ENCODE assay signal across 12 cellular contexts in genomic region chr2:219368690-219369108, GRCh38. TPM values are rescaled to one million over a fixed set of nuclear protein-coding genes. Genes with fewer than 3 reads are reported as not detected.
DNase-seq lines count a peak whose midpoint lies in the region; ATAC-seq and TF ChIP-seq lines count a peak whose summit lies in the region.
"Had no signal": no experiment of that assay in that cellular context is flagged by ENCODE, and none has a peak within 500 bp of the region (broad histone marks: within the 10 kb centered on the region; RNA-seq: fewer than 3 reads in every experiment).

No MANE protein-coding gene starts in this region.

- ATAC-seq in Right ventricle myocardium superior (ENCODE audit: poor library complexity), result peak; percentile 84
- ATAC-seq in naive thymus-derived CD8-positive, alpha-beta T cell, result no peak
- ATAC-seq in GM21423 (IDR thresholded peaks at IDR 0.05; ENCODE audit: unreplicated experiment), result no peak

- peaks cover 0 to 5% (median 1%) of the 10 kb centered on the region in 4 donors for H3K4me1 Mint-ChIP-seq in naive thymus-derived CD8-positive, alpha-beta T cell

- no peak for TF ChIP-seq CTCF in adrenal gland (IDR thresholded peaks at IDR 0.05)
- TF ChIP-seq CTCF in prostate gland (IDR thresholded peaks at IDR 0.05), result no peak

- H3K9me3 ChIP-seq in adrenal gland (replicated peaks in 1 of 3) (no peaks in the 10 kb centered on the region), prostate gland (no peaks in the 10 kb centered on the region)

- no peak overlapping the region for H3K4me3 Mint-ChIP-seq in naive thymus-derived CD8-positive, alpha-beta T cell

- no peaks in the 10 kb centered on the region for H3K27me3 ChIP-seq in adrenal gland
- H3K27me3 ChIP-seq in prostate gland (replicated peaks; ENCODE audit: insufficient read depth), result no peaks in the 10 kb centered on the region

- 50 to 61% (median 56%) methylated on average over 2 of the region's 2 CpGs for WGBS in adrenal gland, 4 donors
- WGBS in prostate gland, result 9% methylated on average over 2 of the region's 2 CpGs

- H3K27me3 Mint-ChIP-seq in naive thymus-derived CD8-positive, alpha-beta T cell, result no peaks in the 10 kb centered on the region

- POLR2A ChIA-PET in naive thymus-derived CD8-positive, alpha-beta T cell (lab: Charles Lee), result no interaction called here

- no peak overlapping the region for H3K4me3 ChIP-seq in adrenal gland
- no peak overlapping the region for H3K4me3 ChIP-seq in prostate gland

- H3K27ac ChIP-seq in adrenal gland, result peak overlapping the region in 3 of 5 donors; percentile 40 to 65 (median 54)
- peak overlapping the region; percentile 8 to 55 for H3K27ac ChIP-seq in prostate gland

- DNase-seq in Daoy (ENCODE audit: low read depth) (peak; percentile 76), adrenal gland (peak in 1 of 7 donors; percentile 15), Right ventricle myocardium superior (no peak), prostate gland (ENCODE audit: low spot score) (peak; percentile 37), NCI-H524 treated with DMSO at 0.1 percent for 48 hours (lab: John Stamatoyannopoulos, UW) (no peak), midbrain (lab: John Stamatoyannopoulos, UW) (no peak)
- no peak for DNase-seq in naive thymus-derived CD8-positive, alpha-beta T cell
- DNase-seq: activated CD4-positive, alpha-beta T cell treated with anti-CD3 and anti-CD28 coated beads, Interleukin-2, amount 50 U/mL, for 1 hour; cortex of kidney; GF-D8 had no signal

- no peak for TF ChIP-seq POLR2A in adrenal gland (IDR thresholded peaks at IDR 0.05)
- no peak for TF ChIP-seq POLR2A in prostate gland (IDR thresholded peaks at IDR 0.05)

- no peaks in the 10 kb centered on the region for H3K9me3 Mint-ChIP-seq in naive thymus-derived CD8-positive, alpha-beta T cell

- H3K36me3 ChIP-seq in adrenal gland (replicated peaks in 1 of 2), result peaks cover 0 to 5% of the 10 kb centered on the region in 2 donors
- H3K36me3 ChIP-seq in prostate gland, result peaks cover 0 to under 1% of the 10 kb centered on the region in 2 donors

- no peak overlapping the region for H3K27ac Mint-ChIP-seq in naive thymus-derived CD8-positive, alpha-beta T cell

- intact Hi-C loops in adrenal gland (cut with DNase I), result no loop called here
- intact Hi-C loops in Right ventricle myocardium superior (cut with DNase I), result no loop called here
- intact Hi-C loops in prostate gland (cut with DNase I), result no loop called here

- H3K4me1 ChIP-seq in adrenal gland (replicated peaks in 1 of 2) (no peaks in the 10 kb centered on the region), prostate gland (replicated peaks) (no peaks in the 10 kb centered on the region)

- H3K36me3 Mint-ChIP-seq in naive thymus-derived CD8-positive, alpha-beta T cell, result peaks cover 0 to 11% (median 10%) of the 10 kb centered on the region in 3 donors

RNA-seq across cellular contexts. Expression of gene DNPEP, which starts 19.0 kb away (rescaled TPM):
- total RNA-seq in Daoy (2014; rRNA removed; shearing (Covaris generic)), result 72.1 and 94.6 TPM in 2 replicates
- total RNA-seq in adrenal gland (10 to 100 TPM; 33.5 to 59.2 (median 53.5) TPM), Right ventricle myocardium superior (76.5 TPM), prostate gland (10 to 100 TPM; 54.1 to 82.4 TPM)
- 100 to 1,000 TPM in 1 of 3 donors, 10 to 100 TPM in 2; 30.0 to 107 (median 93.9) TPM for polyA plus RNA-seq in adrenal gland
- total RNA-seq in naive thymus-derived CD8-positive, alpha-beta T cell, result 10 to 100 TPM; 81.9 to 89.1 TPM
- polyA plus RNA-seq in naive thymus-derived CD8-positive, alpha-beta T cell, result 10 to 100 TPM; 51.2 to 62.6 (median 53.1) TPM

RNA-seq across cellular contexts. Expression of gene RESP18, which starts 36.2 kb away (rescaled TPM):
- total RNA-seq in Daoy (2014; rRNA removed; shearing (Covaris generic)), result not detected in 2 replicates
- not detected for total RNA-seq in adrenal gland
- not detected for polyA plus RNA-seq in adrenal gland
- total RNA-seq in Right ventricle myocardium superior, result not detected
- total RNA-seq in prostate gland, result not detected
- total RNA-seq in naive thymus-derived CD8-positive, alpha-beta T cell, result not detected
- not detected for polyA plus RNA-seq in naive thymus-derived CD8-positive, alpha-beta T cell
- total RNA-seq: mesenteric fat pad had no signal

RNA-seq across cellular contexts. Expression of gene DES, which starts 49.5 kb away (rescaled TPM):
- total RNA-seq in Daoy (2014; rRNA removed; shearing (Covaris generic)), result 0.17 and 0.77 TPM in 2 replicates
- total RNA-seq in adrenal gland (10 to 100 TPM in 3 of 8 donors, 1 to 10 TPM in 5; 2.0 to 46.5 (median 8.6) TPM), Right ventricle myocardium superior (12,920 TPM), prostate gland (1,000 to 10,000 TPM; 1,584 to 1,742 TPM)
- 100 to 1,000 TPM in 1 of 3 donors, 10 to 100 TPM in 2; 58.4 to 283 (median 60.1) TPM for polyA plus RNA-seq in adrenal gland
- total RNA-seq in naive thymus-derived CD8-positive, alpha-beta T cell, result not detected
- not detected for polyA plus RNA-seq in naive thymus-derived CD8-positive, alpha-beta T cell

RNA-seq across cellular contexts. Expression of gene PTPRN, which starts 59.5 kb away (rescaled TPM):
- total RNA-seq in Daoy (2014; rRNA removed; shearing (Covaris generic)), result 0.21 and 1.3 TPM in 2 replicates
- total RNA-seq in adrenal gland (100 to 1,000 TPM in 1 of 8 donors, 10 to 100 TPM in 2, 1 to 10 TPM in 3, under 1 TPM in 1, not detected in 1; 0.39 to 106 (median 8.8) TPM), Right ventricle myocardium superior (not detected), prostate gland (1 to 10 TPM in 1 of 2 donors, under 1 TPM in 1; 0.09 to 6.6 TPM)
- 10 to 100 TPM in 2 of 3 donors, 1 to 10 TPM in 1; 8.5 to 45.3 (median 26.7) TPM for polyA plus RNA-seq in adrenal gland
- total RNA-seq in naive thymus-derived CD8-positive, alpha-beta T cell, result not detected
- under 1 TPM in 2 of 3 donors, not detected in 1; 0.27 to 0.31 TPM for polyA plus RNA-seq in naive thymus-derived CD8-positive, alpha-beta T cell
- total RNA-seq: mesenteric fat pad had no signal

Comparison
In these comparisons a context has a peak if more than half of its experiments do, and no peak if none do; other contexts are left out.
1. DNase-seq: peak in Daoy (single experiment) and prostate gland (single experiment); none in Right ventricle myocardium superior (single experiment), NCI-H524 treated with DMSO at 0.1 percent for 48 hours (single experiment), naive thymus-derived CD8-positive, alpha-beta T cell (0 of 10) and midbrain (single experiment).
2. RNA of gene DES, which starts 49.5 kb away (total RNA-seq): 12,920 TPM in Right ventricle myocardium superior (single experiment) and 1,584 to 1,742 TPM in prostate gland; 2.0 to 46.5 TPM in adrenal gland, 0.17 to 0.77 TPM in Daoy and not detected in naive thymus-derived CD8-positive, alpha-beta T cell; every median in the first group is over 10 times any median in the second.